ENCODE assay signal across 1 cellular context in genomic region chr5:30502277-30502676, GRCh38.
A peak's percentile ranks its signal among the peaks of the same experiment; 100 is the strongest.
TF ChIP-seq lines count a peak whose summit lies in the region.

No MANE protein-coding gene starts in this region.

TF ChIP-seq in Ishikawa, 13 proteins besides CTCF, POLR2A, EP300 and RAD21 (continued from another document):
- TF ChIP-seq, protein P1, sequence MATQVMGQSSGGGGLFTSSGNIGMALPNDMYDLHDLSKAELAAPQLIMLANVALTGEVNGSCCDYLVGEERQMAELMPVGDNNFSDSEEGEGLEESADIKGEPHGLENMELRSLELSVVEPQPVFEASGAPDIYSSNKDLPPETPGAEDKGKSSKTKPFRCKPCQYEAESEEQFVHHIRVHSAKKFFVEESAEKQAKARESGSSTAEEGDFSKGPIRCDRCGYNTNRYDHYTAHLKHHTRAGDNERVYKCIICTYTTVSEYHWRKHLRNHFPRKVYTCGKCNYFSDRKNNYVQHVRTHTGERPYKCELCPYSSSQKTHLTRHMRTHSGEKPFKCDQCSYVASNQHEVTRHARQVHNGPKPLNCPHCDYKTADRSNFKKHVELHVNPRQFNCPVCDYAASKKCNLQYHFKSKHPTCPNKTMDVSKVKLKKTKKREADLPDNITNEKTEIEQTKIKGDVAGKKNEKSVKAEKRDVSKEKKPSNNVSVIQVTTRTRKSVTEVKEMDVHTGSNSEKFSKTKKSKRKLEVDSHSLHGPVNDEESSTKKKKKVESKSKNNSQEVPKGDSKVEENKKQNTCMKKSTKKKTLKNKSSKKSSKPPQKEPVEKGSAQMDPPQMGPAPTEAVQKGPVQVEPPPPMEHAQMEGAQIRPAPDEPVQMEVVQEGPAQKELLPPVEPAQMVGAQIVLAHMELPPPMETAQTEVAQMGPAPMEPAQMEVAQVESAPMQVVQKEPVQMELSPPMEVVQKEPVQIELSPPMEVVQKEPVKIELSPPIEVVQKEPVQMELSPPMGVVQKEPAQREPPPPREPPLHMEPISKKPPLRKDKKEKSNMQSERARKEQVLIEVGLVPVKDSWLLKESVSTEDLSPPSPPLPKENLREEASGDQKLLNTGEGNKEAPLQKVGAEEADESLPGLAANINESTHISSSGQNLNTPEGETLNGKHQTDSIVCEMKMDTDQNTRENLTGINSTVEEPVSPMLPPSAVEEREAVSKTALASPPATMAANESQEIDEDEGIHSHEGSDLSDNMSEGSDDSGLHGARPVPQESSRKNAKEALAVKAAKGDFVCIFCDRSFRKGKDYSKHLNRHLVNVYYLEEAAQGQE (IDR thresholded peaks at IDR 0.05; ENCODE audit: low read depth) = no peak
- TF ChIP-seq TCF12 (IDR thresholded peaks at IDR 0.05; ENCODE audit: low read depth) (no peak), TAF1 (IDR thresholded peaks at IDR 0.05; ENCODE audit: low read depth) (no peak), FOXM1 (IDR thresholded peaks at IDR 0.05; ENCODE audit: borderline replicate concordance, low read depth) (no peak), CEBPB (IDR thresholded peaks at IDR 0.05) (peak; percentile 92)
TF ChIP-seq in Ishikawa: peak in this region for 2.
